Comparison of ENCODE assay signal across 8 cellular contexts in genomic region chr17:1108810-1109605, GRCh38.
DNase-seq lines count a peak whose midpoint lies in the region; ATAC-seq, FAIRE-seq and TF ChIP-seq lines count a peak whose summit lies in the region.

No MANE protein-coding gene starts in this region.

- H3K27me3 ChIP-seq in prostate gland (replicated peaks; ENCODE audit: insufficient read depth) = no peaks in the 10 kb centered on the region

- DNase-seq in H54 (ENCODE audit: insufficient read length, low spot score) (no peak), RPMI8226 (peak; percentile 62), Right ventricle myocardium superior (peak; percentile 85), prostate gland (ENCODE audit: low spot score) (no peak), occipital lobe (lab: John Stamatoyannopoulos, UW) (no peak), NCI-H187 treated with DMSO at 0.1 percent for 48 hours (lab: John Stamatoyannopoulos, UW) (no peak)
- DNase-seq in activated naive CD4-positive, alpha-beta T cell treated with anti-CD3 and anti-CD28 coated beads for 36 hours = peak; percentile 71

- H3K4me1 ChIP-seq in prostate gland (replicated peaks) = peaks cover 9% of the 10 kb centered on the region

- H3K9me3 Mint-ChIP-seq in activated naive CD4-positive, alpha-beta T cell treated with anti-CD3 and anti-CD28 coated beads for 36 hours = no peaks in the 10 kb centered on the region

- peaks cover 38% of the 10 kb centered on the region for H3K4me1 Mint-ChIP-seq in activated naive CD4-positive, alpha-beta T cell treated with anti-CD3 and anti-CD28 coated beads for 36 hours (ENCODE audit: low read depth)

- CTCF ChIA-PET in activated naive CD4-positive, alpha-beta T cell treated with anti-CD3 and anti-CD28 coated beads for 36 hours (lab: Charles Lee) = interaction anchor here (1.4 kb wide), 1 partner anchor 14 kb away, joined by 5 read pairs; no protein-coding TSS in a partner anchor

- peak; percentile 49 for TF ChIP-seq POLR2A in H54 (IDR thresholded peaks at IDR 0.05; ENCODE audit: low read depth, low read length)
- TF ChIP-seq POLR2A in prostate gland (IDR thresholded peaks at IDR 0.05) = peak; percentile 42

- peak overlapping the region; percentile 77 for H3K27ac Mint-ChIP-seq in activated naive CD4-positive, alpha-beta T cell treated with anti-CD3 and anti-CD28 coated beads for 36 hours

- peak overlapping the region; percentile 83 for H3K4me3 Mint-ChIP-seq in activated naive CD4-positive, alpha-beta T cell treated with anti-CD3 and anti-CD28 coated beads for 36 hours

- TF ChIP-seq CTCF in C4-2B (conservative IDR thresholded peaks at IDR 0.05) (no peak), prostate gland (IDR thresholded peaks at IDR 0.05) (no peak)

- no peaks in the 10 kb centered on the region for H3K27me3 Mint-ChIP-seq in activated naive CD4-positive, alpha-beta T cell treated with anti-CD3 and anti-CD28 coated beads for 36 hours (ENCODE audit: low read depth)

- FAIRE-seq in H54 (lab: Jason Lieb, UNC) = no peak

- no peaks in the 10 kb centered on the region for H3K36me3 Mint-ChIP-seq in activated naive CD4-positive, alpha-beta T cell treated with anti-CD3 and anti-CD28 coated beads for 36 hours (ENCODE audit: low read depth)

- H3K27ac ChIP-seq in C4-2B (peak overlapping the region; percentile 69), prostate gland (peak overlapping the region; percentile 85 to 88)

- H3K4me3 ChIP-seq in prostate gland = peak overlapping the region; percentile 63 to 65

- H3K36me3 ChIP-seq in prostate gland = no peaks in the 10 kb centered on the region

- ATAC-seq in Right ventricle myocardium superior (ENCODE audit: poor library complexity) = peak; percentile 37

- intact Hi-C loops in activated naive CD4-positive, alpha-beta T cell treated with anti-CD3 and anti-CD28 coated beads for 36 hours (cut with micrococcal nuclease) = loop anchor here (5.0 kb wide), 1 partner anchor 112 kb away; the partner anchor contains the start of gene TIMM22
- intact Hi-C loops in Right ventricle myocardium superior (cut with DNase I) (no loop called here), prostate gland (cut with DNase I) (no loop called here)

- WGBS in prostate gland = 0% methylated on average over 16 of the region's 99 CpGs

- no peaks in the 10 kb centered on the region for H3K9me3 ChIP-seq in prostate gland

Comparison
In these comparisons a context has a peak if more than half of its experiments do, and no peak if none do; other contexts are left out.
1. DNase-seq: peak in RPMI8226 (single experiment), activated naive CD4-positive, alpha-beta T cell treated with anti-CD3 and anti-CD28 coated beads for 36 hours (single experiment) and Right ventricle myocardium superior (single experiment); none in H54 (single experiment), prostate gland (single experiment), occipital lobe (single experiment) and NCI-H187 treated with DMSO at 0.1 percent for 48 hours (single experiment).